10 cellular contexts compared by ENCODE assay signal in genomic region chr4:118224239-118224829, GRCh38.
DNase-seq lines count a peak whose midpoint lies in the region; ATAC-seq and TF ChIP-seq lines count a peak whose summit lies in the region.
"Had no signal": no experiment of that assay in that cellular context is flagged by ENCODE, and none has a peak within 500 bp of the region (broad histone marks: within the 10 kb centered on the region; RNA-seq: fewer than 3 reads in every experiment).

No MANE protein-coding gene starts in this region.

- H3K9me3 Mint-ChIP-seq in CD14-positive monocyte (peaks cover 0 to under 1% (median 0%) of the 10 kb centered on the region in 7 donors), naive B cell (no peaks in the 10 kb centered on the region)
- H3K9me3 Mint-ChIP-seq in T-helper 2 cell treated with Interferon-gamma antibody and Interleukin-4, amounts not matched to agents 5 μg/mL and 100 μg/mL, for 36 hours = no peaks in the 10 kb centered on the region
- H3K9me3 Mint-ChIP-seq: IgD-negative memory B cell had no signal

- no peak overlapping the region for H3K4me3 ChIP-seq in HL-60 (replicated peaks; ENCODE audit: insufficient read depth, low read length)
- H3K4me3 ChIP-seq: skin epidermis had no signal

- H3K36me3 Mint-ChIP-seq in CD14-positive monocyte (no peaks in the 10 kb centered on the region), naive B cell (no peaks in the 10 kb centered on the region)
- H3K36me3 Mint-ChIP-seq in T-helper 2 cell treated with Interferon-gamma antibody and Interleukin-4, amounts not matched to agents 5 μg/mL and 100 μg/mL, for 36 hours (ENCODE audit: low read depth) = no peaks in the 10 kb centered on the region
- H3K36me3 Mint-ChIP-seq: IgD-negative memory B cell had no signal

- TF ChIP-seq CTCF in CD14-positive monocyte (IDR thresholded peaks at IDR 0.05) (peak; percentile 77), HL-60 (IDR thresholded peaks at IDR 0.05; ENCODE audit: insufficient read depth, low read length) (no peak)

- peak; percentile 71 for ATAC-seq in GM18867 (IDR thresholded peaks at IDR 0.05; ENCODE audit: unreplicated experiment)
- no peak for ATAC-seq in naive B cell (ENCODE audit: low read depth in 2 of 2)

- H3K4me3 Mint-ChIP-seq in CD14-positive monocyte (no peak overlapping the region), naive B cell (no peak overlapping the region)
- H3K4me3 Mint-ChIP-seq in T-helper 2 cell treated with Interferon-gamma antibody and Interleukin-4, amounts not matched to agents 5 μg/mL and 100 μg/mL, for 36 hours = no peak overlapping the region
- H3K4me3 Mint-ChIP-seq: IgD-negative memory B cell had no signal

- H3K27ac ChIP-seq in HL-60 (replicated peaks) = no peak overlapping the region
- H3K27ac ChIP-seq: skin epidermis had no signal

- H3K4me1 Mint-ChIP-seq in CD14-positive monocyte = no peaks in the 10 kb centered on the region
- H3K4me1 Mint-ChIP-seq in naive B cell = no peaks in the 10 kb centered on the region
- peaks cover 9% of the 10 kb centered on the region for H3K4me1 Mint-ChIP-seq in T-helper 2 cell treated with Interferon-gamma antibody and Interleukin-4, amounts not matched to agents 5 μg/mL and 100 μg/mL, for 36 hours (ENCODE audit: low read depth)

- peaks cover 0 to 1% (median 0%) of the 10 kb centered on the region in 3 donors for H3K27me3 Mint-ChIP-seq in CD14-positive monocyte (ENCODE audit: low read depth in 3 of 3)
- H3K27me3 Mint-ChIP-seq in naive B cell = peaks cover 0 to 2% (median 0%) of the 10 kb centered on the region in 3 donors
- peaks cover 3% of the 10 kb centered on the region for H3K27me3 Mint-ChIP-seq in T-helper 2 cell treated with Interferon-gamma antibody and Interleukin-4, amounts not matched to agents 5 μg/mL and 100 μg/mL, for 36 hours (ENCODE audit: low read depth)
- H3K27me3 Mint-ChIP-seq: IgD-negative memory B cell had no signal

- H3K27ac Mint-ChIP-seq in CD14-positive monocyte (no peak overlapping the region), naive B cell (peak overlapping the region in 1 of 6 donors; percentile 46)
- no peak overlapping the region for H3K27ac Mint-ChIP-seq in T-helper 2 cell treated with Interferon-gamma antibody and Interleukin-4, amounts not matched to agents 5 μg/mL and 100 μg/mL, for 36 hours
- H3K27ac Mint-ChIP-seq: IgD-negative memory B cell had no signal

- no peaks in the 10 kb centered on the region for H3K27me3 ChIP-seq in HL-60 (ENCODE audit: insufficient read depth, poor library complexity, severe bottlenecking)

- intact Hi-C loops in CD14-positive monocyte (cut with micrococcal nuclease) = no loop called here

- DNase-seq in CD14-positive monocyte (ENCODE audit: low spot score) (no peak), HL-60 (ENCODE audit: low read depth in 1 of 2, low spot score in 1 of 2) (peak; percentile 3 to 12), NOMO-1 treated with DMSO at 0.1 percent for 48 hours (lab: John Stamatoyannopoulos, UW; ENCODE audit: unreplicated experiment) (peak; percentile 49), dermis blood vessel endothelial cell (peak; percentile 76), naive B cell (peak; percentile 16), NCI-H187 (lab: John Stamatoyannopoulos, UW) (no peak)
- DNase-seq in T-helper 2 cell treated with Interferon-gamma antibody and Interleukin-4, amounts not matched to agents 5 μg/mL and 100 μg/mL, for 36 hours (ENCODE audit: low spot score) = no peak

Comparison
In these comparisons a context has a peak if more than half of its experiments do, and no peak if none do; other contexts are left out.
1. DNase-seq: peak in HL-60 (2 of 2), NOMO-1 treated with DMSO at 0.1 percent for 48 hours (single experiment), dermis blood vessel endothelial cell (single experiment) and naive B cell (single experiment); none in CD14-positive monocyte (single experiment), T-helper 2 cell treated with Interferon-gamma antibody and Interleukin-4, amounts not matched to agents 5 μg/mL and 100 μg/mL, for 36 hours (single experiment) and NCI-H187 (0 of 2).